In genomic region chr1:42979037-42979432, GRCh38 we compare ENCODE assay signal across 16 cellular contexts. TPM values are rescaled to one million over a fixed set of nuclear protein-coding genes. Genes with fewer than 3 reads are reported as not detected.
DNase-seq lines count a peak whose midpoint lies in the region; TF ChIP-seq lines count a peak whose summit lies in the region.
"Had no signal": no experiment of that assay in that cellular context is flagged by ENCODE, and none has a peak within 500 bp of the region (broad histone marks: within the 10 kb centered on the region; RNA-seq: fewer than 3 reads in every experiment).

No MANE protein-coding gene starts in this region.

- no peaks in the 10 kb centered on the region for H4K20me1 ChIP-seq in Karpas-422 (ENCODE audit: insufficient read depth, low read depth, low read length)

- H3K36me3 Mint-ChIP-seq in chondrocyte (ENCODE audit: low read depth) (peaks cover 6% of the 10 kb centered on the region), mesothelial cell of epicardium (peaks cover 14% of the 10 kb centered on the region)
- H3K36me3 Mint-ChIP-seq in activated T-helper 2 cell treated with anti-CD3 and anti-CD28 coated beads, Interferon-gamma antibody, Interleukin-2, Interleukin-4, amounts not matched to agents 10 μg/mL and 5 μg/mL and 100 μg/mL, durations not matched to agents 14 hours and 24 hours and 36 hours (ENCODE audit: low read depth) = no peaks in the 10 kb centered on the region

- H3K36me3 ChIP-seq in Karpas-422 (ENCODE audit: insufficient read depth, low read length) = no peaks in the 10 kb centered on the region
- H3K36me3 ChIP-seq: MG63 had no signal

- no peak for TF ChIP-seq CTCF in chondrocyte (IDR thresholded peaks at IDR 0.05)
- no peak for TF ChIP-seq CTCF in mesothelial cell of epicardium (IDR thresholded peaks at IDR 0.05; ENCODE audit: unreplicated experiment)

- DNase-seq in Karpas-422 (peak; percentile 30), chondrocyte (ENCODE audit: low spot score) (no peak), mesothelial cell of epicardium (ENCODE audit: low spot score in 2 of 2, unreplicated experiment in 2 of 2) (no peak), germinal center (ENCODE audit: low spot score) (no peak), GM19238 (ENCODE audit: insufficient read length, low spot score) (no peak), foreskin melanocyte (no peak)
- DNase-seq in activated T-helper 2 cell treated with anti-CD3 and anti-CD28 coated beads, Interferon-gamma antibody, Interleukin-2, Interleukin-4, amounts not matched to agents 10 μg/mL and 5 μg/mL and 100 μg/mL, durations not matched to agents 14 hours and 24 hours and 36 hours (ENCODE audit: low spot score) = no peak
- DNase-seq: CD4-positive, alpha-beta memory T cell; DMS79 treated with DMSO at 0.1 percent for 48 hours; GOT3; MG63; NCI-H1092; NCI-H146; NCI-H2081; NCI-H2227 treated with DMSO at 0.1 percent for 48 hours; NCI-H524 had no signal

- H3K27me3 Mint-ChIP-seq in chondrocyte (ENCODE audit: low read depth) (no peaks in the 10 kb centered on the region), mesothelial cell of epicardium (ENCODE audit: low read depth) (no peaks in the 10 kb centered on the region)
- H3K27me3 Mint-ChIP-seq in activated T-helper 2 cell treated with anti-CD3 and anti-CD28 coated beads, Interferon-gamma antibody, Interleukin-2, Interleukin-4, amounts not matched to agents 10 μg/mL and 5 μg/mL and 100 μg/mL, durations not matched to agents 14 hours and 24 hours and 36 hours (ENCODE audit: low read depth) = no peaks in the 10 kb centered on the region

- no peak overlapping the region for H3K4me2 ChIP-seq in Karpas-422 (ENCODE audit: low read depth, low read length, poor library complexity, severe bottlenecking)

- no peak overlapping the region for H3K9ac ChIP-seq in Karpas-422 (ENCODE audit: low read length)

- H3K4me3 ChIP-seq in Karpas-422 (ENCODE audit: low read length) = no peak overlapping the region
- H3K4me3 ChIP-seq: MG63 had no signal

- H3K9me3 Mint-ChIP-seq in chondrocyte (ENCODE audit: low read depth) (no peaks in the 10 kb centered on the region), mesothelial cell of epicardium (no peaks in the 10 kb centered on the region)
- H3K9me3 Mint-ChIP-seq in activated T-helper 2 cell treated with anti-CD3 and anti-CD28 coated beads, Interferon-gamma antibody, Interleukin-2, Interleukin-4, amounts not matched to agents 10 μg/mL and 5 μg/mL and 100 μg/mL, durations not matched to agents 14 hours and 24 hours and 36 hours = no peaks in the 10 kb centered on the region
- H3K9me3 Mint-ChIP-seq: CD4-positive, alpha-beta memory T cell had no signal

- no peak overlapping the region for H2AFZ ChIP-seq in Karpas-422 (ENCODE audit: low read length)

- no peaks in the 10 kb centered on the region for H3K27me3 ChIP-seq in Karpas-422 (ENCODE audit: low read length)
- H3K27me3 ChIP-seq: MG63 had no signal

- H3K4me1 ChIP-seq in Karpas-422 (ENCODE audit: low read length) = peaks cover 9% of the 10 kb centered on the region

- H3K4me3 Mint-ChIP-seq in chondrocyte (ENCODE audit: unreplicated experiment) (no peak overlapping the region), mesothelial cell of epicardium (no peak overlapping the region)
- no peak overlapping the region for H3K4me3 Mint-ChIP-seq in activated T-helper 2 cell treated with anti-CD3 and anti-CD28 coated beads, Interferon-gamma antibody, Interleukin-2, Interleukin-4, amounts not matched to agents 10 μg/mL and 5 μg/mL and 100 μg/mL, durations not matched to agents 14 hours and 24 hours and 36 hours (ENCODE audit: low read depth)
- H3K4me3 Mint-ChIP-seq: CD4-positive, alpha-beta memory T cell had no signal

- intact Hi-C loops in activated T-helper 2 cell treated with anti-CD3 and anti-CD28 coated beads, Interferon-gamma antibody, Interleukin-2, Interleukin-4, amounts not matched to agents 10 μg/mL and 5 μg/mL and 100 μg/mL, durations not matched to agents 14 hours and 24 hours and 36 hours (cut with micrococcal nuclease) = no loop called here

- no peaks in the 10 kb centered on the region for H3K9me3 ChIP-seq in Karpas-422 (ENCODE audit: low read length)
- H3K9me3 ChIP-seq: MG63 had no signal

- H3K27ac Mint-ChIP-seq in chondrocyte (ENCODE audit: unreplicated experiment) (peak overlapping the region; percentile 74), mesothelial cell of epicardium (peak overlapping the region; percentile 85)
- no peak overlapping the region for H3K27ac Mint-ChIP-seq in activated T-helper 2 cell treated with anti-CD3 and anti-CD28 coated beads, Interferon-gamma antibody, Interleukin-2, Interleukin-4, amounts not matched to agents 10 μg/mL and 5 μg/mL and 100 μg/mL, durations not matched to agents 14 hours and 24 hours and 36 hours

- H3K27ac ChIP-seq in Karpas-422 (ENCODE audit: low read length) = no peak overlapping the region

- no peaks in the 10 kb centered on the region for H3K9me2 ChIP-seq in Karpas-422 (replicated peaks; ENCODE audit: insufficient read depth, low read length)

- peaks cover 46% of the 10 kb centered on the region for H3K4me1 Mint-ChIP-seq in chondrocyte (ENCODE audit: low read depth)
- peaks cover 76% of the 10 kb centered on the region for H3K4me1 Mint-ChIP-seq in mesothelial cell of epicardium
- no peaks in the 10 kb centered on the region for H3K4me1 Mint-ChIP-seq in activated T-helper 2 cell treated with anti-CD3 and anti-CD28 coated beads, Interferon-gamma antibody, Interleukin-2, Interleukin-4, amounts not matched to agents 10 μg/mL and 5 μg/mL and 100 μg/mL, durations not matched to agents 14 hours and 24 hours and 36 hours (ENCODE audit: low read depth)

- no peaks in the 10 kb centered on the region for H3K79me2 ChIP-seq in Karpas-422 (ENCODE audit: low read length)

RNA-seq across cellular contexts. Expression of gene SLC2A1, which starts 20.4 kb away (rescaled TPM):
- total RNA-seq in Karpas-422 (2014; rRNA removed; shearing (Covaris generic); ENCODE audit: low replicate concordance) = 72.2 and 83.8 TPM in 2 replicates
- total RNA-seq in chondrocyte = 141 to 192 TPM (median 190 TPM) in 3 replicates
- total RNA-seq in mesothelial cell of epicardium = 786 to 841 TPM (median 827 TPM) in 3 replicates
- 143 and 155 TPM in 2 replicates for total RNA-seq in activated T-helper 2 cell treated with anti-CD3 and anti-CD28 coated beads, Interferon-gamma antibody, Interleukin-2, Interleukin-4, amounts not matched to agents 10 μg/mL and 5 μg/mL and 100 μg/mL, durations not matched to agents 14 hours and 24 hours and 36 hours
